In genomic region chr1:88302843-88303486, GRCh38 we compare ENCODE assay signal across 8 cellular contexts.
DNase-seq lines count a peak whose midpoint lies in the region; ATAC-seq and TF ChIP-seq lines count a peak whose summit lies in the region.

No MANE protein-coding gene starts in this region.

- ATAC-seq in GM21367 (IDR thresholded peaks at IDR 0.05; ENCODE audit: unreplicated experiment) = no peak
- ATAC-seq in HG02973 (IDR thresholded peaks at IDR 0.05; ENCODE audit: unreplicated experiment) = no peak

- H3K14ac ChIP-seq in trophoblast cell (ENCODE audit: low read length) = no peak overlapping the region

- H3K27me3 ChIP-seq in trophoblast cell (ENCODE audit: insufficient read depth, low read length) = no peaks in the 10 kb centered on the region

- H2AFZ ChIP-seq in trophoblast cell (ENCODE audit: insufficient read depth, low read length, poor library complexity) = no peak overlapping the region

- no peak overlapping the region for H3K23ac ChIP-seq in trophoblast cell (ENCODE audit: low read length)

- H4K8ac ChIP-seq in trophoblast cell (ENCODE audit: low read depth, low read length) = no peak overlapping the region

- H3K4me3 Mint-ChIP-seq in glutamatergic neuron (ENCODE audit: unreplicated experiment) = no peak overlapping the region

- H3K9ac ChIP-seq in trophoblast cell (ENCODE audit: low read length) = no peak overlapping the region

- H3K27ac Mint-ChIP-seq in glutamatergic neuron (ENCODE audit: unreplicated experiment) = no peak overlapping the region

- peaks cover 2% of the 10 kb centered on the region for H3K79me1 ChIP-seq in trophoblast cell (ENCODE audit: low read length)

- H3K79me2 ChIP-seq in trophoblast cell (ENCODE audit: control insufficient read depth, insufficient read depth, low read length, poor library complexity) = no peaks in the 10 kb centered on the region

- no peak overlapping the region for H3K18ac ChIP-seq in trophoblast cell (ENCODE audit: low read length)

- no peaks in the 10 kb centered on the region for H3K4me1 ChIP-seq in trophoblast cell (ENCODE audit: control insufficient read depth in 1 of 2, insufficient read depth in 2 of 2, low read length in 2 of 2)

- H3K4ac ChIP-seq in trophoblast cell (ENCODE audit: low read depth, low read length) = no peak overlapping the region

- no peak overlapping the region for H4K12ac ChIP-seq in trophoblast cell (ENCODE audit: low read depth, low read length)

- no peaks in the 10 kb centered on the region for H3K36me3 Mint-ChIP-seq in glutamatergic neuron (ENCODE audit: unreplicated experiment)

- no peak overlapping the region for H2BK5ac ChIP-seq in trophoblast cell (ENCODE audit: low read depth, low read length, poor library complexity)

- H2BK12ac ChIP-seq in trophoblast cell (ENCODE audit: low read length) = no peak overlapping the region

- no peak overlapping the region for H3K4me2 ChIP-seq in trophoblast cell (ENCODE audit: low read length)

- no peak overlapping the region for H2AK5ac ChIP-seq in trophoblast cell (ENCODE audit: low read length)

- TF ChIP-seq CTCF in epithelial cell of proximal tubule (conservative IDR thresholded peaks at IDR 0.05; ENCODE audit: low read depth, low read length) (peak; percentile 70), glutamatergic neuron (IDR thresholded peaks at IDR 0.05; ENCODE audit: partially characterized antibody, unreplicated experiment) (no peak)

- no CpG with 5 or more reads among the region's 4 CpGs for WGBS in trophoblast cell (ENCODE audit: extremely low coverage, insufficient coverage, insufficient read length)

- H3K36me3 ChIP-seq in trophoblast cell (ENCODE audit: control insufficient read depth in 1 of 2, insufficient read depth in 2 of 2, low read length in 2 of 2) = no peaks in the 10 kb centered on the region

- H4K91ac ChIP-seq in trophoblast cell (ENCODE audit: low read depth, low read length) = no peak overlapping the region

- DNase-seq in GM04504 (ENCODE audit: low read depth) (peak; percentile 10), NCI-H446 treated with DMSO at 0.1 percent for 48 hours (lab: John Stamatoyannopoulos, UW) (peak; percentile 11), epithelial cell of proximal tubule (ENCODE audit: low read depth) (peak; percentile 2), trophoblast cell (peak; percentile 1 to 58), middle frontal gyrus (ENCODE audit: extremely low spot score, low spot score) (no peak), glutamatergic neuron (no peak)

- no peaks in the 10 kb centered on the region for H3K9me3 Mint-ChIP-seq in glutamatergic neuron (ENCODE audit: unreplicated experiment)

- H3K4me1 Mint-ChIP-seq in glutamatergic neuron (ENCODE audit: low read depth, unreplicated experiment) = no peaks in the 10 kb centered on the region

- no peak overlapping the region for H2BK120ac ChIP-seq in trophoblast cell (ENCODE audit: insufficient read depth, low read length, poor library complexity)

- no peaks in the 10 kb centered on the region for H3K9me3 ChIP-seq in trophoblast cell (ENCODE audit: insufficient read depth, low read depth, low read length)

- H3K4me3 ChIP-seq in epithelial cell of proximal tubule (ENCODE audit: low read depth, low read length) (no peak overlapping the region), trophoblast cell (ENCODE audit: low read depth, low read length) (no peak overlapping the region)

- H3K27me3 Mint-ChIP-seq in glutamatergic neuron (ENCODE audit: unreplicated experiment) = no peaks in the 10 kb centered on the region

- no peak overlapping the region for H3K27ac ChIP-seq in trophoblast cell (ENCODE audit: low read depth, low read length)

Comparison
In these comparisons a context has a peak if more than half of its experiments do, and no peak if none do; other contexts are left out.
1. DNase-seq: peak in GM04504 (single experiment), NCI-H446 treated with DMSO at 0.1 percent for 48 hours (single experiment), epithelial cell of proximal tubule (single experiment) and trophoblast cell (2 of 2); none in middle frontal gyrus (single experiment) and glutamatergic neuron (single experiment).